Comparison of ENCODE assay signal across 1 cellular context in the genomic region with DNA sequence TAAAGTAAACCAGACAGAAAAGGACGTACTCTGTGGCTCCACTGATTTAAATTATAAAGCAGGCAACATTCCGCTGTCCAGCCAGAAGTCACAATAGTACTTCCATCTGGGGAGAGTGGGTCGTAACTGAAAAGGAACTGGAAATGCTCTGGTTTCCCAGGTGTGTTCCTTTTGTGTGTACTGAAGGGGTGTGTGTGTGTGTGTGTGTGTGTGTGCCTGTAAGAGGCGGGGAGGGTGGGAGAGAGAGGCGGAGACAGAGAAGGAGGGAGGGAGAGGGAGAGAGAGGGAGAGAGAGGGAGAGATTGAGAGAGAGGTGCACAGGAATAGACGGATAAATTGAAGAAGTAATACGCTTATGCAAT.
TF ChIP-seq lines count a peak whose summit lies in the region.

No MANE protein-coding gene starts in this region.

TF ChIP-seq in SK-N-SH, 30 proteins besides CTCF, POLR2A, EP300 and RAD21 (continued from another document):
- TF ChIP-seq, protein P1, sequence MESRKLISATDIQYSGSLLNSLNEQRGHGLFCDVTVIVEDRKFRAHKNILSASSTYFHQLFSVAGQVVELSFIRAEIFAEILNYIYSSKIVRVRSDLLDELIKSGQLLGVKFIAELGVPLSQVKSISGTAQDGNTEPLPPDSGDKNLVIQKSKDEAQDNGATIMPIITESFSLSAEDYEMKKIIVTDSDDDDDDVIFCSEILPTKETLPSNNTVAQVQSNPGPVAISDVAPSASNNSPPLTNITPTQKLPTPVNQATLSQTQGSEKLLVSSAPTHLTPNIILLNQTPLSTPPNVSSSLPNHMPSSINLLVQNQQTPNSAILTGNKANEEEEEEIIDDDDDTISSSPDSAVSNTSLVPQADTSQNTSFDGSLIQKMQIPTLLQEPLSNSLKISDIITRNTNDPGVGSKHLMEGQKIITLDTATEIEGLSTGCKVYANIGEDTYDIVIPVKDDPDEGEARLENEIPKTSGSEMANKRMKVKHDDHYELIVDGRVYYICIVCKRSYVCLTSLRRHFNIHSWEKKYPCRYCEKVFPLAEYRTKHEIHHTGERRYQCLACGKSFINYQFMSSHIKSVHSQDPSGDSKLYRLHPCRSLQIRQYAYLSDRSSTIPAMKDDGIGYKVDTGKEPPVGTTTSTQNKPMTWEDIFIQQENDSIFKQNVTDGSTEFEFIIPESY (IDR thresholded peaks at IDR 0.05; ENCODE audit: borderline replicate concordance, low read depth): no peak
- TF ChIP-seq ELF1 (IDR thresholded peaks at IDR 0.05) (no peak), TCF12 (IDR thresholded peaks at IDR 0.05) (no peak), RCOR1 (IDR thresholded peaks at IDR 0.05; ENCODE audit: low read length) (no peak), GABPA (IDR thresholded peaks at IDR 0.05; ENCODE audit: low read depth) (no peak), POLR2AphosphoS5 (IDR thresholded peaks at IDR 0.05; ENCODE audit: low read depth, low read length) (no peak), FOXM1 (IDR thresholded peaks at IDR 0.05; ENCODE audit: low read depth) (no peak)
- TF ChIP-seq, protein P2, sequence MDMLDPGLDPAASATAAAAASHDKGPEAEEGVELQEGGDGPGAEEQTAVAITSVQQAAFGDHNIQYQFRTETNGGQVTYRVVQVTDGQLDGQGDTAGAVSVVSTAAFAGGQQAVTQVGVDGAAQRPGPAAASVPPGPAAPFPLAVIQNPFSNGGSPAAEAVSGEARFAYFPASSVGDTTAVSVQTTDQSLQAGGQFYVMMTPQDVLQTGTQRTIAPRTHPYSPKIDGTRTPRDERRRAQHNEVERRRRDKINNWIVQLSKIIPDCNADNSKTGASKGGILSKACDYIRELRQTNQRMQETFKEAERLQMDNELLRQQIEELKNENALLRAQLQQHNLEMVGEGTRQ (IDR thresholded peaks at IDR 0.05; ENCODE audit: borderline replicate concordance, low read depth, low read length): no peak
